23 cellular contexts compared by ENCODE assay signal in genomic region chr3:62125376-62125775, GRCh38.
DNase-seq lines count a peak whose midpoint lies in the region; ATAC-seq and TF ChIP-seq lines count a peak whose summit lies in the region.
"Had no signal": no experiment of that assay in that cellular context is flagged by ENCODE, and none has a peak within 500 bp of the region (broad histone marks: within the 10 kb centered on the region; RNA-seq: fewer than 3 reads in every experiment).

No MANE protein-coding gene starts in this region.

- no peak overlapping the region for H3K18ac ChIP-seq in H9 (ENCODE audit: insufficient read length, low read depth, low read length)
- H3K18ac ChIP-seq in neuronal stem cell (ENCODE audit: low read length), result no peak overlapping the region

- H2BK15ac ChIP-seq in H9 (ENCODE audit: low read depth, low read length) (no peak overlapping the region), neuronal stem cell (ENCODE audit: low read length) (no peak overlapping the region)

- no peak overlapping the region for H2BK20ac ChIP-seq in H9 (ENCODE audit: low read depth, low read length, poor library complexity, severe bottlenecking)

- H4K8ac ChIP-seq in H9 (replicated peaks; ENCODE audit: insufficient read length, low read depth, low read length), result no peak overlapping the region
- no peak overlapping the region for H4K8ac ChIP-seq in neuronal stem cell (ENCODE audit: low read depth, low read length)

- in situ Hi-C loops in G401 (cut with HindIII; ENCODE audit: low sequenced_read_pairs), result no loop called here

- H4K5ac ChIP-seq in H9 (ENCODE audit: insufficient read length, low read depth, low read length), result no peak overlapping the region

- H3K56ac ChIP-seq in H9 (ENCODE audit: insufficient read length, low read depth, low read length), result no peak overlapping the region

- H3K27ac ChIP-seq in H9 (ENCODE audit: insufficient read length, low read depth, low read length), result no peak overlapping the region
- H3K27ac ChIP-seq in neuronal stem cell (replicated peaks; ENCODE audit: low read length), result no peak overlapping the region
- H3K27ac ChIP-seq: A549 had no signal

- H3K4me3 Mint-ChIP-seq in H9 (no peak overlapping the region), nephron (no peak overlapping the region)
- H3K4me3 Mint-ChIP-seq: CD4-positive, alpha-beta memory T cell; GM23338; HFFc6 had no signal

- H2AFZ ChIP-seq in H9 (ENCODE audit: low read length) (no peak overlapping the region), neuronal stem cell (ENCODE audit: low read length) (no peak overlapping the region)
- H2AFZ ChIP-seq: GM23338 had no signal

- no peak overlapping the region for H2BK5ac ChIP-seq in H9 (ENCODE audit: insufficient read length, low read length)
- no peak overlapping the region for H2BK5ac ChIP-seq in neuronal stem cell (ENCODE audit: low read length)

- H3K4ac ChIP-seq in H9 (ENCODE audit: low read depth, low read length) (no peak overlapping the region), neuronal stem cell (ENCODE audit: low read length) (no peak overlapping the region)

- H3K36me3 Mint-ChIP-seq in H9 (ENCODE audit: insufficient read depth in 1 of 3, low read depth in 3 of 3) (peaks cover 2 to 9% (median 7%) of the 10 kb centered on the region in 3 experiments; a peak in 5 of 7 replicates), nephron (ENCODE audit: low read depth) (peaks cover 19% of the 10 kb centered on the region)
- H3K36me3 Mint-ChIP-seq: CD4-positive, alpha-beta memory T cell had no signal

- H4K91ac ChIP-seq in H9 (ENCODE audit: insufficient read length, low read depth, low read length) (no peak overlapping the region), neuronal stem cell (ENCODE audit: low read depth, low read length, poor library complexity) (no peak overlapping the region)

- H3K27me3 Mint-ChIP-seq in H9 (ENCODE audit: low read depth) (no peaks in the 10 kb centered on the region; the same call in 1 of the 2 replicates), nephron (ENCODE audit: low read depth) (no peaks in the 10 kb centered on the region)

- H2BK120ac ChIP-seq in H9 (ENCODE audit: low read depth, low read length, poor library complexity, severe bottlenecking), result no peak overlapping the region
- H2BK120ac ChIP-seq in neuronal stem cell (ENCODE audit: low read depth, low read length), result no peak overlapping the region

- H2BK12ac ChIP-seq in H9 (ENCODE audit: insufficient read length, low read depth, low read length) (no peak overlapping the region), neuronal stem cell (ENCODE audit: low read length) (no peak overlapping the region)

- H3K9ac ChIP-seq in H9 (ENCODE audit: extremely low read depth, insufficient read length, low read length), result no peak overlapping the region
- H3K9ac ChIP-seq in neuronal stem cell (ENCODE audit: low read depth, low read length, poor library complexity), result no peak overlapping the region

- no peaks in the 10 kb centered on the region for H3K23me2 ChIP-seq in H9 (ENCODE audit: insufficient read length, low read depth, low read length, poor library complexity, severe bottlenecking)

- H3T11ph ChIP-seq in H9 (ENCODE audit: low read length), result no peak overlapping the region

- H2AK5ac ChIP-seq in H9 (ENCODE audit: insufficient read length, low read length), result no peak overlapping the region
- no peak overlapping the region for H2AK5ac ChIP-seq in neuronal stem cell (ENCODE audit: low read depth, low read length)

- DNase-seq in H9, result no peak
- DNase-seq in renal cortical epithelial cell (ENCODE audit: low read depth), result peak; percentile 46
- DNase-seq in neuronal stem cell (ENCODE audit: low spot score), result no peak
- no peak for DNase-seq in activated effector memory CD4-positive, alpha-beta T cell treated with Interleukin-2 at 50 U/mL for 16 hours
- no peak for DNase-seq in stimulated activated naive CD8-positive, alpha-beta T cell treated with anti-CD3 and anti-CD28 coated beads, Interleukin-15, Interleukin-2, amounts not matched to agents 100 U/mL and 50 U/mL, for 24 hours
- DNase-seq in G401 (ENCODE audit: low spot score), result no peak
- DNase-seq: 8988T; ACHN; AML-193; BE2C; C1 segment of cervical spinal cord; Calu3; CD4-positive, alpha-beta memory T cell; COR-L47; DMS53; DND-41; GDM1; HFFc6 had no signal

- H3K4me2 ChIP-seq in H9 (ENCODE audit: insufficient read depth, insufficient read length, low read length) (no peak overlapping the region), neuronal stem cell (ENCODE audit: insufficient read depth, low read length, poor library complexity, severe bottlenecking) (no peak overlapping the region)
- H3K4me2 ChIP-seq: A549, GM23338 had no signal

- H3K79me1 ChIP-seq in H9 (ENCODE audit: insufficient read depth, low read depth, low read length, poor library complexity, severe bottlenecking), result no peaks in the 10 kb centered on the region
- peaks cover 2% of the 10 kb centered on the region for H3K79me1 ChIP-seq in neuronal stem cell (ENCODE audit: low read depth, low read length)

- H3K27me3 ChIP-seq in H9 (ENCODE audit: insufficient read depth, low read length) (no peaks in the 10 kb centered on the region), neuronal stem cell (ENCODE audit: control insufficient read depth in 3 of 3, insufficient read depth in 3 of 3, low read depth in 1 of 3, low read length in 3 of 3) (no peaks in the 10 kb centered on the region)

- H3K36me3 ChIP-seq in neuronal stem cell (replicated peaks in 1 of 2; ENCODE audit: control insufficient read depth in 2 of 2, insufficient read depth in 2 of 2, low read length in 2 of 2), result no peaks in the 10 kb centered on the region
- H3K36me3 ChIP-seq: BE2C, HAP-1 had no signal

- H3K27ac Mint-ChIP-seq in H9 (peak overlapping the region in 2 of 3 experiments; percentile 40 to 87; a peak in 3 of 7 replicates), nephron (peak overlapping the region in 2 of 3 experiments; percentile 19 to 46)
- H3K27ac Mint-ChIP-seq: CD4-positive, alpha-beta memory T cell; GM23338; HFFc6 had no signal

- no peak overlapping the region for H3K14ac ChIP-seq in H9 (ENCODE audit: insufficient read depth, low read length)
- H3K14ac ChIP-seq in neuronal stem cell (ENCODE audit: low read length), result no peak overlapping the region

- no peaks in the 10 kb centered on the region for H3K79me2 ChIP-seq in H9 (ENCODE audit: insufficient read depth, low read length)

- H3K9me3 Mint-ChIP-seq in H9 (no peaks in the 10 kb centered on the region; a peak in 1 of 5 replicates), nephron (peaks cover 7% of the 10 kb centered on the region)
- H3K9me3 Mint-ChIP-seq: GM23338, HFFc6 had no signal

- no peak overlapping the region for H3K23ac ChIP-seq in H9 (ENCODE audit: insufficient read length, low read depth, low read length)
- H3K23ac ChIP-seq in neuronal stem cell (ENCODE audit: low read depth, low read length, poor library complexity), result no peak overlapping the region

- H3K4me1 Mint-ChIP-seq in H9 (peaks cover 2% of the 10 kb centered on the region in 2 experiments; a peak in 1 of 4 replicates), nephron (peaks cover 16% of the 10 kb centered on the region)
- H3K4me1 Mint-ChIP-seq: CD4-positive, alpha-beta memory T cell had no signal

- H3K4me3 ChIP-seq in neuronal stem cell (ENCODE audit: low read length in 2 of 2), result no peak overlapping the region
- H3K4me3 ChIP-seq: A549, GM12878, GM23338, HAP-1 had no signal

- H3K9me3 ChIP-seq in H9 (ENCODE audit: control insufficient read depth, low read depth, low read length) (no peaks in the 10 kb centered on the region), neuronal stem cell (replicated peaks in 1 of 2; ENCODE audit: control insufficient read depth in 2 of 2, insufficient read depth in 1 of 2, low read depth in 1 of 2, low read length in 2 of 2) (peaks cover 2 to 18% of the 10 kb centered on the region in 2 donors)
- H3K9me3 ChIP-seq: A549, BE2C, HAP-1 had no signal

- no peak for ATAC-seq in stimulated activated naive CD8-positive, alpha-beta T cell treated with anti-CD3 and anti-CD28 coated beads, Interleukin-15, Interleukin-2, amounts not matched to agents 100 U/mL and 50 U/mL, for 24 hours
- ATAC-seq: A549, GM12878, GM23338 had no signal

- TF ChIP-seq CTCF in H9 (conservative IDR thresholded peaks at IDR 0.05) (no peak), nephron (IDR thresholded peaks at IDR 0.05; ENCODE audit: unreplicated experiment in 3 of 3) (no peak)

- H4K20me1 ChIP-seq in H9 (ENCODE audit: control insufficient read depth, insufficient read depth, insufficient read length), result no peaks in the 10 kb centered on the region

- no CpG with 5 or more reads among the region's 5 CpGs for WGBS in H9 (ENCODE audit: extremely low coverage, insufficient read length, low lambda C conversion rate)
- no CpG with 5 or more reads among the region's 5 CpGs for WGBS in neuronal stem cell (ENCODE audit: extremely low coverage in 2 of 2, insufficient read length in 2 of 2, insufficient replicate concordance in 1 of 2), 2 donors

- no peaks in the 10 kb centered on the region for H3K4me1 ChIP-seq in H9 (ENCODE audit: insufficient read depth, low read length)
- no peaks in the 10 kb centered on the region for H3K4me1 ChIP-seq in neuronal stem cell (ENCODE audit: control insufficient read depth in 2 of 2, insufficient read depth in 1 of 2, low read depth in 1 of 2, low read length in 2 of 2)
- H3K4me1 ChIP-seq: A549, BE2C, HAP-1 had no signal
